ENCODE assay signal across 12 cellular contexts in the genomic region with DNA sequence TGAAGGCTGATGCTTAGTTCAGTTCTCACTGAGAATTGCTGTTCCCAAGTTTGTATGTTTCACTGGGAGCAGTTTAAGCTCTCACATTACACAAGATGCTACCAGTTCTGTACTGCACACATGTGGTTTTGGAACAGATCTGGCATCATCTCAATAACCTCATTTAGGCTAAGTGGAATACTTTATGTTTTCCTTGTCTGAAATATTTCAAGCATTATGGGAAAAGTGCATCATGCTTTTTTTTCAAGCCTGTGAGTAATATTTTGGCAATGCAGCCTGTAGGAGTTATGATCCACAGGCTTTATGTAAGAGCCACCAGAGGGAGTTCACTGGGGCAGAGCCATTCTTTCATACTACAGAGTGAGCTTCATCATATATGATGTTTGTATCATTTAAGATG.
DNase-seq lines count a peak whose midpoint lies in the region; ATAC-seq and TF ChIP-seq lines count a peak whose summit lies in the region.
"Had no signal": no experiment of that assay in that cellular context is flagged by ENCODE, and none has a peak within 500 bp of the region (broad histone marks: within the 10 kb centered on the region; RNA-seq: fewer than 3 reads in every experiment).

No MANE protein-coding gene starts in this region.

- H3K4me3 ChIP-seq in LNCaP clone FGC (ENCODE audit: low read depth, low read length) (no peak overlapping the region), lower lobe of right lung (no peak overlapping the region), H7 (ENCODE audit: insufficient read depth, low read depth, low read length) (no peak overlapping the region)
- H3K4me3 ChIP-seq: SJSA1, transverse colon had no signal

- no peaks in the 10 kb centered on the region for H3K27me3 Mint-ChIP-seq in activated CD8-positive, alpha-beta T cell treated with anti-CD3 and anti-CD28 coated beads, Interleukin-2, amount 10 ng/mL, durations not matched to agents 7 days and 5 days (ENCODE audit: low read depth)
- H3K27me3 Mint-ChIP-seq: activated naive CD8-positive, alpha-beta T cell had no signal

- no peak for TF ChIP-seq POLR2A in erythroblast (IDR thresholded peaks at IDR 0.05; ENCODE audit: low read length)

- H3K9me3 ChIP-seq in lower lobe of right lung, result no peaks in the 10 kb centered on the region
- H3K9me3 ChIP-seq: SJSA1, transverse colon had no signal

- no peaks in the 10 kb centered on the region for H3K36me3 ChIP-seq in lower lobe of right lung
- no peaks in the 10 kb centered on the region for H3K36me3 ChIP-seq in H7 (replicated peaks; ENCODE audit: control insufficient read depth, insufficient read depth, low read length)
- H3K36me3 ChIP-seq: SJSA1, transverse colon had no signal

- H3K4me1 ChIP-seq in lower lobe of right lung, result no peaks in the 10 kb centered on the region
- H3K4me1 ChIP-seq: SJSA1, transverse colon had no signal

- no peaks in the 10 kb centered on the region for H3K36me3 Mint-ChIP-seq in activated CD8-positive, alpha-beta T cell treated with anti-CD3 and anti-CD28 coated beads, Interleukin-2, amount 10 ng/mL, durations not matched to agents 7 days and 5 days (ENCODE audit: low read depth)
- H3K36me3 Mint-ChIP-seq: activated naive CD8-positive, alpha-beta T cell had no signal

- no peaks in the 10 kb centered on the region for H3K4me1 Mint-ChIP-seq in activated CD8-positive, alpha-beta T cell treated with anti-CD3 and anti-CD28 coated beads, Interleukin-2, amount 10 ng/mL, durations not matched to agents 7 days and 5 days (ENCODE audit: low read depth)

- CTCF ChIA-PET in activated CD8-positive, alpha-beta T cell treated with anti-CD3 and anti-CD28 coated beads, Interleukin-2, amount 10 ng/mL, durations not matched to agents 7 days and 5 days (lab: Charles Lee), result interaction anchor here (1.0 kb wide), 1 partner anchor 9 kb away, joined by 3 read pairs; no protein-coding TSS in a partner anchor

- peak; percentile 2 for DNase-seq in GM03348 (ENCODE audit: low spot score)
- no peak for DNase-seq in LNCaP clone FGC (ENCODE audit: low read depth)
- DNase-seq in activated CD8-positive, alpha-beta T cell treated with anti-CD3 and anti-CD28 coated beads, Interleukin-2, amount 10 ng/mL, durations not matched to agents 7 days and 5 days, result no peak
- DNase-seq in lower lobe of right lung, result no peak
- DNase-seq in erythroblast (lab: John Stamatoyannopoulos, UW), result no peak
- DNase-seq in T-helper 9 cell, result no peak
- DNase-seq in H7, result no peak
- DNase-seq: DMS153, retina, transverse colon had no signal

- H3K27me3 ChIP-seq in lower lobe of right lung (ENCODE audit: low read depth) (no peaks in the 10 kb centered on the region), H7 (ENCODE audit: control insufficient read depth, insufficient read depth, low read length) (no peaks in the 10 kb centered on the region)
- H3K27me3 ChIP-seq: SJSA1, transverse colon had no signal

- TF ChIP-seq CTCF in LNCaP clone FGC (IDR thresholded peaks at IDR 0.05; ENCODE audit: control insufficient read depth, extremely low read depth, insufficient read depth) (peak; percentile 36), lower lobe of right lung (IDR thresholded peaks at IDR 0.05) (no peak)

- POLR2A ChIA-PET in activated CD8-positive, alpha-beta T cell treated with anti-CD3 and anti-CD28 coated beads, Interleukin-2, amount 10 ng/mL, durations not matched to agents 7 days and 5 days (lab: Charles Lee), result no interaction called here

- H3K27ac Mint-ChIP-seq in activated CD8-positive, alpha-beta T cell treated with anti-CD3 and anti-CD28 coated beads, Interleukin-2, amount 10 ng/mL, durations not matched to agents 7 days and 5 days, result no peak overlapping the region
- H3K27ac Mint-ChIP-seq: activated naive CD8-positive, alpha-beta T cell had no signal

- no peak overlapping the region for H3K4me3 Mint-ChIP-seq in activated CD8-positive, alpha-beta T cell treated with anti-CD3 and anti-CD28 coated beads, Interleukin-2, amount 10 ng/mL, durations not matched to agents 7 days and 5 days
- H3K4me3 Mint-ChIP-seq: activated naive CD8-positive, alpha-beta T cell had no signal

- no peak overlapping the region for H3K27ac ChIP-seq in lower lobe of right lung
- H3K27ac ChIP-seq: SJSA1, transverse colon had no signal

- intact Hi-C loops in lower lobe of right lung (cut with DNase I), result no loop called here

- peak; percentile 81 for ATAC-seq in activated CD8-positive, alpha-beta T cell treated with anti-CD3 and anti-CD28 coated beads, Interleukin-2, amount 10 ng/mL, durations not matched to agents 7 days and 5 days
- peak; percentile 51 to 70 for ATAC-seq in lower lobe of right lung

- H3K9me3 Mint-ChIP-seq in activated CD8-positive, alpha-beta T cell treated with anti-CD3 and anti-CD28 coated beads, Interleukin-2, amount 10 ng/mL, durations not matched to agents 7 days and 5 days (ENCODE audit: insufficient read depth), result peaks cover 9% of the 10 kb centered on the region
